Comparison of ENCODE assay signal across 15 cellular contexts in genomic region chr4:13531609-13531998, GRCh38. TPM values are rescaled to one million over a fixed set of nuclear protein-coding genes. Genes with fewer than 3 reads are reported as not detected.
"Had no signal": no experiment of that assay in that cellular context is flagged by ENCODE, and none has a peak within 500 bp of the region (broad histone marks: within the 10 kb centered on the region; RNA-seq: fewer than 3 reads in every experiment).

No MANE protein-coding gene starts in this region.

- H3K27ac ChIP-seq: dorsolateral prefrontal cortex, esophagus muscularis mucosa, neutrophil, tibial artery had no signal

- H3K4me3 Mint-ChIP-seq: activated CD4-positive, alpha-beta T cell treated with anti-CD3 and anti-CD28 coated beads, Interleukin-2, amount 10 ng/mL, durations not matched to agents 24 days and 14 days had no signal

- H3K27ac Mint-ChIP-seq: activated CD4-positive, alpha-beta T cell treated with anti-CD3 and anti-CD28 coated beads, Interleukin-2, amount 10 ng/mL, durations not matched to agents 24 days and 14 days had no signal

- H3K4me3 ChIP-seq: dorsolateral prefrontal cortex, esophagus muscularis mucosa, lung, tibial artery had no signal

- H3K9me3 ChIP-seq: esophagus muscularis mucosa, neutrophil, tibial artery had no signal

- H3K36me3 ChIP-seq: esophagus muscularis mucosa, neutrophil, tibial artery had no signal

- DNase-seq: activated CD4-positive, alpha-beta T cell treated with anti-CD3 and anti-CD28 coated beads, Interleukin-2, amount 10 ng/mL, durations not matched to agents 24 days and 14 days; activated CD4-positive, CD25-positive, alpha-beta regulatory T cell; aorta; dorsolateral prefrontal cortex; hippocampal formation; stimulated activated CD4-positive, alpha-beta T cell treated with anti-CD3 and anti-CD28 coated beads, Interleukin-15, amount 100 ng/mL, for 24 hours; stimulated activated CD4-positive, alpha-beta T cell treated with anti-CD3 and anti-CD28 coated beads, Interleukin-4, amount 100 ng/mL, for 1 hour; stimulated activated naive CD4-positive, alpha-beta T cell; T-helper 2 cell; tibial artery had no signal

RNA-seq across cellular contexts. Expression of gene NKX3-2, which starts 12.7 kb away (rescaled TPM):
- total RNA-seq: activated CD4-positive, alpha-beta T cell treated with anti-CD3 and anti-CD28 coated beads, Interleukin-2, amount 10 ng/mL, durations not matched to agents 24 days and 14 days; dorsolateral prefrontal cortex; glomerular endothelial cell; lung; renal cortical epithelial cell had no signal
- polyA plus RNA-seq: aorta, lung had no signal
